9 cellular contexts compared by ENCODE assay signal in the genomic region with DNA sequence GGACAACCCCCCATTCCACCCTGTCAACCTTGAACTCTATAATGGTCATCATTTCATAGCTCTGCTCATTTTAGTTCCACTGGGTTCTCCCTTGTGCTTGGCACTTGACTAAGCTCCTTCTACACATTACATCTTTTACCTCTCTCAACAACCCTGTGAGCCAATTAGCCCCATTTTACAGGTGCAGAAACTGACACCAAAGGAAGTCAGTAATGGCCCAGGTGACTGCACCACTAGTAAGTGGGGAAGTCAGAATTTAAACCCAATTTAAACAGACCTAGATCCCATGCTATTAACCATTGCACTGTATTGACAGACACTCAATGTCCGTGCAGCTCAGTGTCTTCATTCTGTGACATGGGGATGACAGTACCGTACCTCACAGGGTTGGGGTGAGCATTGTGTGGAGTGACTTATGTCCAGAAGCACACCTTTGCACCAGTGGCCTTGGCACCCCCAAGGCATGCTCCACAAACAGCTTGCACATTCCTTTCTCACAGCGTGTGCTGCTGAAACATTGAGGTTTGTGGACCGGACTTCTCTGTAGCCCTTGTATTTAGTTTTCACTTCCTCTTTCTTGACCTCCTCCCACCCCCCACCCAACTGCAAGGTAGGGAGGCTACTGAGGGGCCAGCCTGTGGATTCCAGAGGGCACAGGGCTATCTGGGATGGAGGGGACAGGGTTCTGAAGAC. TPM values are rescaled to one million over a fixed set of nuclear protein-coding genes. Genes with fewer than 3 reads are reported as not detected.
DNase-seq lines count a peak whose midpoint lies in the region; ATAC-seq, FAIRE-seq and TF ChIP-seq lines count a peak whose summit lies in the region.
"Had no signal": no experiment of that assay in that cellular context is flagged by ENCODE, and none has a peak within 500 bp of the region (broad histone marks: within the 10 kb centered on the region; RNA-seq: fewer than 3 reads in every experiment).

No MANE protein-coding gene starts in this region.

- H3K4me1 ChIP-seq in kidney (ENCODE audit: control insufficient read depth in 1 of 2, insufficient read depth in 1 of 2, low read depth in 1 of 2, low read length in 2 of 2), result peaks cover 48 to 53% of the 10 kb centered on the region in 2 donors

- ATAC-seq in GM21423 (IDR thresholded peaks at IDR 0.05; ENCODE audit: unreplicated experiment), result peak; percentile 33

- CTCF ChIA-PET in GM10248 (lab: Yijun Ruan, JAX), result interaction anchor here (0.7 to 7.0 kb wide), 21 partner anchors 11 to 81 kb away, joined by 3 to 64 read pairs (median 8); partner anchors contain the start of gene IRF1

- FAIRE-seq in kidney (lab: Jason Lieb, UNC), result no peak
- FAIRE-seq: H1 had no signal

- no peak overlapping the region for H3K9ac ChIP-seq in kidney (ENCODE audit: low read length in 2 of 2)

- H3K36me3 ChIP-seq in kidney (ENCODE audit: control insufficient read depth in 1 of 2, insufficient read depth in 2 of 2, low read length in 2 of 2), result no peaks in the 10 kb centered on the region

- H3K4me3 ChIP-seq in kidney (ENCODE audit: low read length in 2 of 2), result no peak overlapping the region

- POLR2A ChIA-PET in GM10248 (lab: Yijun Ruan, JAX), result interaction anchor here (0.6 to 4.4 kb wide), 8 partner anchors 11 to 117 kb away, joined by 3 to 52 read pairs (median 4); partner anchors contain the start of gene IRF1

- DNase-seq in GM10248 (ENCODE audit: extremely low spot score), result peak; percentile 52
- DNase-seq in NAMALWA (ENCODE audit: low spot score), result peak; percentile 59
- DNase-seq in kidney, result peak; percentile 39
- DNase-seq in islet precursor cell, result no peak
- DNase-seq in GM10266 (ENCODE audit: extremely low spot score), result no peak
- no peak for DNase-seq in NCI-H2029 (lab: John Stamatoyannopoulos, UW)
- DNase-seq in ecto neural progenitor cell (ENCODE audit: low spot score), result no peak

- no peaks in the 10 kb centered on the region for H3K9me3 ChIP-seq in kidney (ENCODE audit: control insufficient read depth in 1 of 2, low read length in 2 of 2)

- TF ChIP-seq CTCF in GM10248 (IDR thresholded peaks at IDR 0.05; ENCODE audit: control extremely low read depth, extremely low read depth, low read depth, missing control alignments), result no peak
- no peak for TF ChIP-seq CTCF in kidney (IDR thresholded peaks at IDR 0.05; ENCODE audit: borderline replicate concordance, extremely low read depth, insufficient read depth)
- TF ChIP-seq CTCF in GM10266 (IDR thresholded peaks at IDR 0.05; ENCODE audit: control insufficient read depth, insufficient read depth, low read depth, missing control alignments), result no peak

- intact Hi-C loops in kidney (cut with DNase I), result no loop called here

- H3K27ac ChIP-seq in kidney (ENCODE audit: low read depth in 2 of 2, low read length in 2 of 2), result peak overlapping the region in 1 of 2 donors; percentile 8

RNA-seq across cellular contexts. Expression of gene IRF1, which starts 23.1 kb away (rescaled TPM):
- total RNA-seq in kidney, result 55.6 TPM
- polyA plus RNA-seq in kidney (ENCODE audit: insufficient read depth, low read depth, low replicate concordance), result 20.5 TPM

Comparison
In these comparisons a context has a peak if more than half of its experiments do, and no peak if none do; other contexts are left out.
1. DNase-seq: peak in GM10248 (single experiment), NAMALWA (single experiment) and kidney (single experiment); none in islet precursor cell (single experiment), GM10266 (single experiment), NCI-H2029 (single experiment) and ecto neural progenitor cell (single experiment).